31 cellular contexts compared by ENCODE assay signal in genomic region chr13:99172951-99173350, GRCh38. TPM values are rescaled to one million over a fixed set of nuclear protein-coding genes. Genes with fewer than 3 reads are reported as not detected.
DNase-seq lines count a peak whose midpoint lies in the region; ATAC-seq and TF ChIP-seq lines count a peak whose summit lies in the region.
"Had no signal": no experiment of that assay in that cellular context is flagged by ENCODE, and none has a peak within 500 bp of the region (broad histone marks: within the 10 kb centered on the region; RNA-seq: fewer than 3 reads in every experiment).

No MANE protein-coding gene starts in this region.

- no peak overlapping the region for H3K4me3 ChIP-seq in PC-3 (ENCODE audit: low read length)
- H3K4me3 ChIP-seq: A549; BLaER1; BLaER1 treated with 17β-estradiol and CSF1 and Interleukin-3, amounts not matched to agents 10 nM and 100 nM had no signal

- H3K9ac ChIP-seq in PC-3 (ENCODE audit: low read length) = no peak overlapping the region
- H3K9ac ChIP-seq: BLaER1; BLaER1 treated with 17β-estradiol and CSF1 and Interleukin-3, amounts not matched to agents 10 nM and 100 nM had no signal

- no peak overlapping the region for H3K4me2 ChIP-seq in PC-3 (ENCODE audit: low read length)
- H3K4me2 ChIP-seq: A549; BLaER1; BLaER1 treated with 17β-estradiol and CSF1 and Interleukin-3, amounts not matched to agents 10 nM and 100 nM had no signal

- CTCF ChIA-PET in PC-3 (lab: Charles Lee) = no interaction called here

- H3K4me1 ChIP-seq in PC-3 (ENCODE audit: insufficient read depth, low read length) = no peaks in the 10 kb centered on the region; the same call in 1 of the 2 replicates
- H3K4me1 ChIP-seq: A549, BE2C had no signal

- peak; percentile 53 for DNase-seq in activated CD8-positive, alpha-beta memory T cell treated with anti-CD3 and anti-CD28 coated beads for 24 hours
- DNase-seq in activated CD8-positive, alpha-beta memory T cell treated with anti-CD3 and anti-CD28 coated beads, Interleukin-2, amount 50 U/mL, for 4 hours = no peak
- peak; percentile 30 for DNase-seq in islet precursor cell
- peak; percentile 28 for DNase-seq in ureter (ENCODE audit: low spot score)
- no peak for DNase-seq in germinal center (ENCODE audit: low spot score)
- no peak for DNase-seq in PC-3
- DNase-seq: 8988T; ACHN; AML-193; BE2C; C1 segment of cervical spinal cord; Caco-2; Calu3; CD4-positive, alpha-beta memory T cell; CD4-positive, alpha-beta T cell; CD4-positive, CD25-positive, alpha-beta regulatory T cell; CD8-positive, alpha-beta memory T cell; CD8-positive, alpha-beta T cell; COR-L47; DMS 273 treated with DMSO at 0.1 percent for 48 hours; DMS153; DMS53; DMS79; DMS79 treated with DMSO at 0.1 percent for 48 hours; DND-41; EL had no signal

- H3K9me3 ChIP-seq in PC-3 (ENCODE audit: low read length) = no peaks in the 10 kb centered on the region
- H3K9me3 ChIP-seq: A549, BE2C, BLaER1, Caco-2 had no signal

- no peak overlapping the region for H2AFZ ChIP-seq in PC-3 (ENCODE audit: low read length)

- BruUV-seq in PC-3 (replicated peaks; lab: Mats Ljungman, UMichigan) = no TSS peak

- no peak overlapping the region for H3K27ac ChIP-seq in PC-3 (ENCODE audit: low read length)
- H3K27ac ChIP-seq: 22Rv1; A549; BLaER1; BLaER1 treated with 17β-estradiol and CSF1 and Interleukin-3, amounts not matched to agents 10 nM and 100 nM; C4-2B had no signal

- H4K20me1 ChIP-seq in PC-3 (ENCODE audit: low read length) = no peaks in the 10 kb centered on the region
- H4K20me1 ChIP-seq: BLaER1; BLaER1 treated with 17β-estradiol and CSF1 and Interleukin-3, amounts not matched to agents 10 nM and 100 nM had no signal

- H3K79me2 ChIP-seq in PC-3 (ENCODE audit: low read length) = no peaks in the 10 kb centered on the region

- TF ChIP-seq CTCF in PC-3 (conservative IDR thresholded peaks at IDR 0.05; ENCODE audit: low read depth, low read length) = no peak

- H3K27me3 ChIP-seq in PC-3 (ENCODE audit: low read length) = no peaks in the 10 kb centered on the region
- H3K27me3 ChIP-seq: BLaER1 had no signal

- POLR2A ChIA-PET in PC-3 (lab: Charles Lee; ENCODE audit: unreplicated experiment) = no interaction called here

- no peak for ATAC-seq in PC-3
- ATAC-seq: A549; CD8-positive, alpha-beta T cell had no signal

- intact Hi-C loops in PC-3 (cut with micrococcal nuclease) = no loop called here

- H3K36me3 ChIP-seq in PC-3 (ENCODE audit: low read depth, low read length) = no peaks in the 10 kb centered on the region
- H3K36me3 ChIP-seq: BE2C; BLaER1; BLaER1 treated with 17β-estradiol and CSF1 and Interleukin-3, amounts not matched to agents 10 nM and 100 nM had no signal

- no peaks in the 10 kb centered on the region for H3F3A ChIP-seq in PC-3 (ENCODE audit: low read length, unreplicated experiment)

- no peaks in the 10 kb centered on the region for H3K9me2 ChIP-seq in PC-3 (replicated peaks; ENCODE audit: low read length)

RNA-seq across cellular contexts. Expression of gene UBAC2, which starts 27.7 kb away (rescaled TPM):
- total RNA-seq in ureter (55.9 TPM), PC-3 (2014; rRNA removed) (34.5 and 37.1 TPM in 2 replicates)

Comparison
In these comparisons a context has a peak if more than half of its experiments do, and no peak if none do; other contexts are left out.
1. DNase-seq: peak in activated CD8-positive, alpha-beta memory T cell treated with anti-CD3 and anti-CD28 coated beads for 24 hours (single experiment), islet precursor cell (single experiment) and ureter (single experiment); none in activated CD8-positive, alpha-beta memory T cell treated with anti-CD3 and anti-CD28 coated beads, Interleukin-2, amount 50 U/mL, for 4 hours (single experiment), germinal center (single experiment) and PC-3 (single experiment).